ENCODE assay signal across 1 cellular context in genomic region chr3:195203631-195204030, GRCh38.
TF ChIP-seq lines count a peak whose summit lies in the region.

No MANE protein-coding gene starts in this region.

TF ChIP-seq in K562, 482 proteins besides CTCF, POLR2A, EP300 and RAD21 (continued from another document and continues in another):
- TF ChIP-seq USF2 (CRISPR knock-in tag; IDR thresholded peaks at IDR 0.05) (no peak), ETV5 (CRISPR knock-in tag; IDR thresholded peaks at IDR 0.05; ENCODE audit: low read depth) (peak; percentile 47; the same call in 1 of the 2 replicates), ZNF77 (CRISPR knock-in tag; IDR thresholded peaks at IDR 0.05) (no peak), CUX1 (CRISPR knock-in tag; IDR thresholded peaks at IDR 0.05) (no peak), FOSL1 (tag; conservative IDR thresholded peaks at IDR 0.05) (no peak), CTBP1 (IDR thresholded peaks at IDR 0.05; ENCODE audit: borderline replicate concordance) (peak; percentile 34; the same call in 1 of the 2 replicates), ZNF224 (CRISPR knock-in tag; IDR thresholded peaks at IDR 0.05) (no peak), ZNF354B (CRISPR knock-in tag; IDR thresholded peaks at IDR 0.05) (no peak), ZBTB5 (IDR thresholded peaks at IDR 0.05) (no peak), NR2C1 (IDR thresholded peaks at IDR 0.05) (no peak), NR2C1 (tag; IDR thresholded peaks at IDR 0.05) (no peak), JUND (IDR thresholded peaks at IDR 0.05; ENCODE audit: borderline replicate concordance, low read depth, low read length) (peak; percentile 76), JUND (tag; IDR thresholded peaks at IDR 0.05; ENCODE audit: borderline replicate concordance, low read depth, low read length) (peak; percentile 19; the same call in 1 of the 3 replicates), HDAC1 (IDR thresholded peaks at IDR 0.05) (no peak), KHSRP (IDR thresholded peaks at IDR 0.05) (no peak), NR2C2 (CRISPR knock-in tag; IDR thresholded peaks at IDR 0.05) (no peak), NR2C2 (tag; IDR thresholded peaks at IDR 0.05) (0 out of 2 replicates have a peak, but pooled peaks have one; percentile 5), ZNF778 (CRISPR knock-in tag; IDR thresholded peaks at IDR 0.05) (no peak), SMAD4 (CRISPR knock-in tag; conservative IDR thresholded peaks at IDR 0.05) (no peak), XRCC5 (IDR thresholded peaks at IDR 0.05; ENCODE audit: low read depth, low read length) (0 out of 2 replicates have a peak, but pooled peaks have one; percentile 35), SNIP1 (IDR thresholded peaks at IDR 0.05; ENCODE audit: low read depth) (no peak), JUN (IDR thresholded peaks at IDR 0.05; ENCODE audit: borderline replicate concordance, low read depth, low read length) (peak; percentile 39; the same call in 1 of the 2 replicates), JUN (CRISPR knock-in tag; IDR thresholded peaks at IDR 0.05; ENCODE audit: borderline replicate concordance) (no peak), NCOR1 (IDR thresholded peaks at IDR 0.05) (no peak), ZFX (CRISPR knock-in tag; IDR thresholded peaks at IDR 0.05) (no peak), NCOA1 (IDR thresholded peaks at IDR 0.05; ENCODE audit: low read depth) (no peak)
- TF ChIP-seq, protein P1, sequence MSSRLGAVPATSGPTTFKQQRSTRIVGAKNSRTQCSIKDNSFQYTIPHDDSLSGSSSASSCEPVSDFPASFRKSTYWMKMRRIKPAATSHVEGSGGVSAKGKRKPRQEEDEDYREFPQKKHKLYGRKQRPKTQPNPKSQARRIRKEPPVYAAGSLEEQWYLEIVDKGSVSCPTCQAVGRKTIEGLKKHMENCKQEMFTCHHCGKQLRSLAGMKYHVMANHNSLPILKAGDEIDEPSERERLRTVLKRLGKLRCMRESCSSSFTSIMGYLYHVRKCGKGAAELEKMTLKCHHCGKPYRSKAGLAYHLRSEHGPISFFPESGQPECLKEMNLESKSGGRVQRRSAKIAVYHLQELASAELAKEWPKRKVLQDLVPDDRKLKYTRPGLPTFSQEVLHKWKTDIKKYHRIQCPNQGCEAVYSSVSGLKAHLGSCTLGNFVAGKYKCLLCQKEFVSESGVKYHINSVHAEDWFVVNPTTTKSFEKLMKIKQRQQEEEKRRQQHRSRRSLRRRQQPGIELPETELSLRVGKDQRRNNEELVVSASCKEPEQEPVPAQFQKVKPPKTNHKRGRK (tag; IDR thresholded peaks at IDR 0.05), result no peak
- TF ChIP-seq, protein P2, sequence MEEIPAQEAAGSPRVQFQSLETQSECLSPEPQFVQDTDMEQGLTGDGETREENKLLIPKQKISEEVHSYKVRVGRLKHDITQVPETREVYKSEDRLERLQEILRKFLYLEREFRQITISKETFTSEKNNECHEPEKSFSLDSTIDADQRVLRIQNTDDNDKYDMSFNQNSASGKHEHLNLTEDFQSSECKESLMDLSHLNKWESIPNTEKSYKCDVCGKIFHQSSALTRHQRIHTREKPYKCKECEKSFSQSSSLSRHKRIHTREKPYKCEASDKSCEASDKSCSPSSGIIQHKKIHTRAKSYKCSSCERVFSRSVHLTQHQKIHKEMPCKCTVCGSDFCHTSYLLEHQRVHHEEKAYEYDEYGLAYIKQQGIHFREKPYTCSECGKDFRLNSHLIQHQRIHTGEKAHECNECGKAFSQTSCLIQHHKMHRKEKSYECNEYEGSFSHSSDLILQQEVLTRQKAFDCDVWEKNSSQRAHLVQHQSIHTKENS (CRISPR knock-in tag; IDR thresholded peaks at IDR 0.05), result no peak
- TF ChIP-seq, protein P3, sequence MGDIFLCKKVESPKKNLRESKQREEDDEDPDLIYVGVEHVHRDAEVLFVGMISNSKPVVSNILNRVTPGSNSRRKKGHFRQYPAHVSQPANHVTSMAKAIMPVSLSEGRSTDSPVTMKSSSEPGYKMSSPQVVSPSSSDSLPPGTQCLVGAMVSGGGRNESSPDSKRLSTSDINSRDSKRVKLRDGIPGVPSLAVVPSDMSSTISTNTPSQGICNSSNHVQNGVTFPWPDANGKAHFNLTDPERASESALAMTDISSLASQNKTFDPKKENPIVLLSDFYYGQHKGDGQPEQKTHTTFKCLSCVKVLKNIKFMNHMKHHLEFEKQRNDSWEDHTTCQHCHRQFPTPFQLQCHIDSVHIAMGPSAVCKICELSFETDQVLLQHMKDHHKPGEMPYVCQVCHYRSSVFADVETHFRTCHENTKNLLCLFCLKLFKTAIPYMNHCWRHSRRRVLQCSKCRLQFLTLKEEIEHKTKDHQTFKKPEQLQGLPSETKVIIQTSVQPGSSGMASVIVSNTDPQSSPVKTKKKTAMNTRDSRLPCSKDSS (IDR thresholded peaks at IDR 0.05; ENCODE audit: low read depth, partially characterized antibody), result no peak
- TF ChIP-seq, protein P4, sequence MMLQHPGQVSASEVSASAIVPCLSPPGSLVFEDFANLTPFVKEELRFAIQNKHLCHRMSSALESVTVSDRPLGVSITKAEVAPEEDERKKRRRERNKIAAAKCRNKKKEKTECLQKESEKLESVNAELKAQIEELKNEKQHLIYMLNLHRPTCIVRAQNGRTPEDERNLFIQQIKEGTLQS (IDR thresholded peaks at IDR 0.05), result peak; percentile 81
- TF ChIP-seq, protein P4 (CRISPR knock-in tag; conservative IDR thresholded peaks at IDR 0.05), result no peak
- TF ChIP-seq, protein P5, sequence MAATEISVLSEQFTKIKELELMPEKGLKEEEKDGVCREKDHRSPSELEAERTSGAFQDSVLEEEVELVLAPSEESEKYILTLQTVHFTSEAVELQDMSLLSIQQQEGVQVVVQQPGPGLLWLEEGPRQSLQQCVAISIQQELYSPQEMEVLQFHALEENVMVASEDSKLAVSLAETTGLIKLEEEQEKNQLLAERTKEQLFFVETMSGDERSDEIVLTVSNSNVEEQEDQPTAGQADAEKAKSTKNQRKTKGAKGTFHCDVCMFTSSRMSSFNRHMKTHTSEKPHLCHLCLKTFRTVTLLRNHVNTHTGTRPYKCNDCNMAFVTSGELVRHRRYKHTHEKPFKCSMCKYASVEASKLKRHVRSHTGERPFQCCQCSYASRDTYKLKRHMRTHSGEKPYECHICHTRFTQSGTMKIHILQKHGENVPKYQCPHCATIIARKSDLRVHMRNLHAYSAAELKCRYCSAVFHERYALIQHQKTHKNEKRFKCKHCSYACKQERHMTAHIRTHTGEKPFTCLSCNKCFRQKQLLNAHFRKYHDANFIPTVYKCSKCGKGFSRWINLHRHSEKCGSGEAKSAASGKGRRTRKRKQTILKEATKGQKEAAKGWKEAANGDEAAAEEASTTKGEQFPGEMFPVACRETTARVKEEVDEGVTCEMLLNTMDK (IDR thresholded peaks at IDR 0.05; ENCODE audit: borderline replicate concordance, insufficient read depth, low read depth, low read length, poor library complexity, severe bottlenecking), result no peak
- TF ChIP-seq, protein P6, sequence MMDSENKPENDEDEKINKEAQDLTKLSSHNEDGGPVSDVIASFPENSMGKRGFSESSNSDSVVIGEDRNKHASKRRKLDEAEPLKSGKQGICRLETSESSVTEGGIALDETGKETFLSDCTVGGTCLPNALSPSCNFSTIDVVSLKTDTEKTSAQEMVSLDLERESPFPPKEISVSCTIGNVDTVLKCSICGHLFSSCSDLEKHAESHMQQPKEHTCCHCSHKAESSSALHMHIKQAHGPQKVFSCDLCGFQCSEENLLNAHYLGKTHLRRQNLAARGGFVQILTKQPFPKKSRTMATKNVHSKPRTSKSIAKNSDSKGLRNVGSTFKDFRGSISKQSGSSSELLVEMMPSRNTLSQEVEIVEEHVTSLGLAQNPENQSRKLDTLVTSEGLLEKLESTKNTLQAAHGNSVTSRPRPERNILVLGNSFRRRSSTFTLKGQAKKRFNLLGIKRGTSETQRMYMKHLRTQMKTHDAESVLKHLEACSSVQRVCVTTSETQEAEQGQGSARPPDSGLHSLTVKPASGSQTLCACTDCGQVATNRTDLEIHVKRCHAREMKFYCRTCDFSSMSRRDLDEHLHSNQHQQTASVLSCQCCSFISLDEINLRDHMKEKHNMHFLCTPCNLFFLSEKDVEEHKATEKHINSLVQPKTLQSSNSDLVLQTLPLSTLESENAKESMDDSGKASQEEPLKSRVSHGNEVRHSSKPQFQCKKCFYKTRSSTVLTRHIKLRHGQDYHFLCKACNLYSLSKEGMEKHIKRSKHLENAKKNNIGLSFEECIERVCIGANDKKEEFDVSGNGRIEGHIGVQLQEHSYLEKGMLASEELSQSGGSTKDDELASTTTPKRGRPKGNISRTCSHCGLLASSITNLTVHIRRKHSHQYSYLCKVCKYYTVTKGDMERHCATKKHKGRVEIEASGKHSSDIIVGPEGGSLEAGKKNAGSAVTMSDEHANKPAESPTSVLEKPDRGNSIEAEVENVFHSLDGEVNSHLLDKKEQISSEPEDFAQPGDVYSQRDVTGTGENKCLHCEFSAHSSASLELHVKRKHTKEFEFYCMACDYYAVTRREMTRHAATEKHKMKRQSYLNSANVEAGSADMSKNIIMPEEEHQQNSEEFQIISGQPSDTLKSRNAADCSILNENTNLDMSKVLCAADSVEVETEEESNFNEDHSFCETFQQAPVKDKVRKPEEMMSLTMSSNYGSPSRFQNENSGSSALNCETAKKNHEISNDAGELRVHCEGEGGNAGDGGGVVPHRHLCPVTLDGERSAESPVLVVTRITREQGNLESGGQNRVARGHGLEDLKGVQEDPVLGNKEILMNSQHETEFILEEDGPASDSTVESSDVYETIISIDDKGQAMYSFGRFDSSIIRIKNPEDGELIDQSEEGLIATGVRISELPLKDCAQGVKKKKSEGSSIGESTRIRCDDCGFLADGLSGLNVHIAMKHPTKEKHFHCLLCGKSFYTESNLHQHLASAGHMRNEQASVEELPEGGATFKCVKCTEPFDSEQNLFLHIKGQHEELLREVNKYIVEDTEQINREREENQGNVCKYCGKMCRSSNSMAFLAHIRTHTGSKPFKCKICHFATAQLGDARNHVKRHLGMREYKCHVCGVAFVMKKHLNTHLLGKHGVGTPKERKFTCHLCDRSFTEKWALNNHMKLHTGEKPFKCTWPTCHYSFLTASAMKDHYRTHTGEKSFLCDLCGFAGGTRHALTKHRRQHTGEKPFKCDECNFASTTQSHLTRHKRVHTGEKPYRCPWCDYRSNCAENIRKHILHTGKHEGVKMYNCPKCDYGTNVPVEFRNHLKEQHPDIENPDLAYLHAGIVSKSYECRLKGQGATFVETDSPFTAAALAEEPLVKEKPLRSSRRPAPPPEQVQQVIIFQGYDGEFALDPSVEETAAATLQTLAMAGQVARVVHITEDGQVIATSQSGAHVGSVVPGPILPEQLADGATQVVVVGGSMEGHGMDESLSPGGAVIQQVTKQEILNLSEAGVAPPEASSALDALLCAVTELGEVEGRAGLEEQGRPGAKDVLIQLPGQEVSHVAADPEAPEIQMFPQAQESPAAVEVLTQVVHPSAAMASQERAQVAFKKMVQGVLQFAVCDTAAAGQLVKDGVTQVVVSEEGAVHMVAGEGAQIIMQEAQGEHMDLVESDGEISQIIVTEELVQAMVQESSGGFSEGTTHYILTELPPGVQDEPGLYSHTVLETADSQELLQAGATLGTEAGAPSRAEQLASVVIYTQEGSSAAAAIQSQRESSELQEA (IDR thresholded peaks at IDR 0.05; ENCODE audit: low read depth), result no peak
